ENCODE assay signal across 1 cellular context in genomic region chr6:44237813-44238433, GRCh38.
A peak's percentile ranks its signal among the peaks of the same experiment; 100 is the strongest.
TF ChIP-seq lines count a peak whose summit lies in the region.

No MANE protein-coding gene starts in this region.

TF ChIP-seq in HepG2, 621 proteins besides CTCF, POLR2A, EP300 and RAD21 (continued from another document and continues in another):
- TF ChIP-seq STAT6 (CRISPR knock-in tag; IDR thresholded peaks at IDR 0.05; ENCODE audit: borderline replicate concordance) (0 out of 2 replicates have a peak, but pooled peaks have one; percentile 46), MIER3 (CRISPR knock-in tag; IDR thresholded peaks at IDR 0.05; ENCODE audit: borderline replicate concordance) (0 out of 2 replicates have a peak, but pooled peaks have one; percentile 6), JUNB (CRISPR knock-in tag; IDR thresholded peaks at IDR 0.05; ENCODE audit: borderline replicate concordance) (no peak; the same call in 1 of the 2 replicates), ZNF234 (CRISPR knock-in tag; conservative IDR thresholded peaks at IDR 0.05) (no peak), KLF6 (CRISPR knock-in tag; IDR thresholded peaks at IDR 0.05) (peak; percentile 52; the same call in 1 of the 2 replicates), ZMYM4 (CRISPR knock-in tag; IDR thresholded peaks at IDR 0.05) (peak; percentile 63; the same call in 1 of the 2 replicates), ZNF660 (CRISPR knock-in tag; IDR thresholded peaks at IDR 0.05; ENCODE audit: borderline replicate concordance, low read depth) (peak; percentile 63; the same call in 1 of the 2 replicates), SP140L (CRISPR knock-in tag; IDR thresholded peaks at IDR 0.05; ENCODE audit: borderline replicate concordance) (peak; percentile 89; the same call in 1 of the 2 replicates), ZNF678 (CRISPR knock-in tag; IDR thresholded peaks at IDR 0.05) (0 out of 2 replicates have a peak, but pooled peaks have one; percentile 62), ZBTB3 (CRISPR knock-in tag; IDR thresholded peaks at IDR 0.05; ENCODE audit: borderline replicate concordance, low read depth) (peak; percentile 42; the same call in 1 of the 2 replicates), ZSCAN9 (CRISPR knock-in tag; IDR thresholded peaks at IDR 0.05; ENCODE audit: borderline replicate concordance) (0 out of 2 replicates have a peak, but pooled peaks have one; percentile 50), SMAD1 (CRISPR knock-in tag; IDR thresholded peaks at IDR 0.05; ENCODE audit: borderline replicate concordance, low read depth) (peak; percentile 75; the same call in 1 of the 2 replicates), ZNF253 (CRISPR knock-in tag; IDR thresholded peaks at IDR 0.05; ENCODE audit: borderline replicate concordance) (0 out of 2 replicates have a peak, but pooled peaks have one; percentile 37), MXI1 (IDR thresholded peaks at IDR 0.05; ENCODE audit: borderline replicate concordance, low read depth, low read length) (peak; percentile 2; the same call in 1 of the 3 replicates), ZNF564 (CRISPR knock-in tag; IDR thresholded peaks at IDR 0.05) (0 out of 2 replicates have a peak, but pooled peaks have one; percentile 76), AKAP8 (CRISPR knock-in tag; IDR thresholded peaks at IDR 0.05) (peak; percentile 92), KLF12 (CRISPR knock-in tag; IDR thresholded peaks at IDR 0.05; ENCODE audit: borderline replicate concordance) (peak; percentile 95), CEBPB (IDR thresholded peaks at IDR 0.05; ENCODE audit: borderline replicate concordance, low read depth, low read length) (peak; percentile 37; the same call in 1 of the 2 replicates), ZNF350 (CRISPR knock-in tag; IDR thresholded peaks at IDR 0.05; ENCODE audit: borderline replicate concordance, low read depth) (peak; percentile 91), ZNF136 (CRISPR knock-in tag; IDR thresholded peaks at IDR 0.05; ENCODE audit: low read depth) (peak; percentile 98; the same call in 1 of the 2 replicates), NFKB2 (CRISPR knock-in tag; IDR thresholded peaks at IDR 0.05; ENCODE audit: borderline replicate concordance) (no peak), ZNF737 (CRISPR knock-in tag; IDR thresholded peaks at IDR 0.05; ENCODE audit: borderline replicate concordance) (no peak), SMYD3 (CRISPR knock-in tag; IDR thresholded peaks at IDR 0.05) (0 out of 2 replicates have a peak, but pooled peaks have one; percentile 16), HNF4G (IDR thresholded peaks at IDR 0.05; ENCODE audit: borderline replicate concordance, low read depth, low read length) (no peak), HNF4G (CRISPR knock-in tag; IDR thresholded peaks at IDR 0.05; ENCODE audit: borderline replicate concordance, low read depth) (peak; percentile 6; the same call in 1 of the 2 replicates), ISL2 (CRISPR knock-in tag; IDR thresholded peaks at IDR 0.05) (peak; percentile 52; the same call in 1 of the 2 replicates), ZKSCAN8 (CRISPR knock-in tag; IDR thresholded peaks at IDR 0.05; ENCODE audit: borderline replicate concordance) (0 out of 2 replicates have a peak, but pooled peaks have one; percentile 45), ZBTB33 (CRISPR knock-in tag; IDR thresholded peaks at IDR 0.05) (peak; percentile 49), SIN3A (IDR thresholded peaks at IDR 0.05; ENCODE audit: borderline replicate concordance, low read depth, low read length) (no peak), GTF3A (CRISPR knock-in tag; conservative IDR thresholded peaks at IDR 0.05) (no peak; the same call in 1 of the 2 replicates), ZNF3 (CRISPR knock-in tag; IDR thresholded peaks at IDR 0.05) (no peak), ZNF230 (CRISPR knock-in tag; IDR thresholded peaks at IDR 0.05) (no peak), ZNF441 (CRISPR knock-in tag; IDR thresholded peaks at IDR 0.05; ENCODE audit: borderline replicate concordance) (peak; percentile 70), MEIS2 (CRISPR knock-in tag; IDR thresholded peaks at IDR 0.05) (peak; percentile 12; the same call in 1 of the 2 replicates), BCL6 (CRISPR knock-in tag; IDR thresholded peaks at IDR 0.05) (0 out of 2 replicates have a peak, but pooled peaks have one; percentile 26), FOSL2 (CRISPR knock-in tag; IDR thresholded peaks at IDR 0.05) (peak; percentile 62; the same call in 1 of the 2 replicates), ZNF792 (CRISPR knock-in tag; IDR thresholded peaks at IDR 0.05) (peak; percentile 53; the same call in 1 of the 2 replicates), RNF2 (conservative IDR thresholded peaks at IDR 0.05; ENCODE audit: low read depth) (peak; percentile 33; the same call in 1 of the 2 replicates), ZBTB14 (CRISPR knock-in tag; IDR thresholded peaks at IDR 0.05) (no peak; the same call in 1 of the 2 replicates), SAFB2 (CRISPR knock-in tag; IDR thresholded peaks at IDR 0.05; ENCODE audit: borderline replicate concordance, low read depth) (no peak), ZNF800 (CRISPR knock-in tag; IDR thresholded peaks at IDR 0.05) (peak; percentile 85; the same call in 1 of the 2 replicates), REL (CRISPR knock-in tag; conservative IDR thresholded peaks at IDR 0.05) (peak; percentile 90; the same call in 1 of the 2 replicates), NRL (CRISPR knock-in tag; IDR thresholded peaks at IDR 0.05; ENCODE audit: borderline replicate concordance) (peak; percentile 76), ZNF605 (CRISPR knock-in tag; IDR thresholded peaks at IDR 0.05) (0 out of 2 replicates have a peak, but pooled peaks have one; percentile 24), SKIL (CRISPR knock-in tag; IDR thresholded peaks at IDR 0.05; ENCODE audit: borderline replicate concordance) (peak; percentile 53), GATAD1 (CRISPR knock-in tag; IDR thresholded peaks at IDR 0.05) (peak; percentile 44; the same call in 1 of the 2 replicates), ZNF883 (CRISPR knock-in tag; IDR thresholded peaks at IDR 0.05; ENCODE audit: not compliant biosample characterization) (peak; percentile 78), ELF1 (CRISPR knock-in tag; IDR thresholded peaks at IDR 0.05) (0 out of 2 replicates have a peak, but pooled peaks have one; percentile 12), ZNF768 (CRISPR knock-in tag; IDR thresholded peaks at IDR 0.05) (peak; percentile 72; the same call in 1 of the 2 replicates), ZNF747 (CRISPR knock-in tag; IDR thresholded peaks at IDR 0.05; ENCODE audit: borderline replicate concordance) (peak; percentile 51; the same call in 1 of the 2 replicates), MAZ (IDR thresholded peaks at IDR 0.05; ENCODE audit: borderline replicate concordance, low read depth, low read length) (peak; percentile 83; the same call in 1 of the 2 replicates), MAZ (CRISPR knock-in tag; IDR thresholded peaks at IDR 0.05; ENCODE audit: low read depth) (peak; percentile 99), ZNF431 (CRISPR knock-in tag; IDR thresholded peaks at IDR 0.05; ENCODE audit: borderline replicate concordance, low read depth) (peak; percentile 16; the same call in 1 of the 2 replicates), SATB2 (CRISPR knock-in tag; IDR thresholded peaks at IDR 0.05) (no peak), DBP (CRISPR knock-in tag; IDR thresholded peaks at IDR 0.05; ENCODE audit: not compliant biosample characterization) (peak; percentile 28), ZHX1 (CRISPR knock-in tag; IDR thresholded peaks at IDR 0.05; ENCODE audit: low read depth) (peak; percentile 71; the same call in 1 of the 2 replicates), PAF1 (CRISPR knock-in tag; IDR thresholded peaks at IDR 0.05) (peak; percentile 64; the same call in 1 of the 2 replicates)
